ENCODE assay signal across 32 cellular contexts in the genomic region with DNA sequence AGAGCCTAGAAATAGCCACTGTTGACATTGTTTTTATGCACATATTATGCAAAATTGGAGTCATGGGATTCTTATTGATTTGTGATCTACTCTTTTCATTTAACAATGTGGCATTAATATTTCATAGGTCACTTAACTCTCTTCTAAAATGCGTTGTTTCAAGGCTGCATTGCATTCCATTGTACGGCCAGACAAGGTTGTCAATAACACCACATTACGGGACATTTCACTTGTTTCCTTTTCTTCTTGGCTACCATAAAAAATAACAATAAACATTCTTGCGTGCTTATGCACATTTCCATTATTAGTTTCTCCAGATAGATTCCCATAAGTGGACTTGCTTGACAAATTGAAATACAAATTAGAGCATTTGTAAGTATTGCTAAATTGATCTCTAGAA.
"Had no signal": no experiment of that assay in that cellular context is flagged by ENCODE, and none has a peak within 500 bp of the region (broad histone marks: within the 10 kb centered on the region; RNA-seq: fewer than 3 reads in every experiment).

No MANE protein-coding gene starts in this region.

- H3K36me3 ChIP-seq: adrenal gland, esophagus squamous epithelium, gastroesophageal sphincter had no signal

- H3K4me3 ChIP-seq: adrenal gland, body of pancreas, esophagus squamous epithelium, gastroesophageal sphincter had no signal

- H3K9me3 Mint-ChIP-seq: activated CD4-positive, alpha-beta memory T cell treated with anti-CD3 and anti-CD28 coated beads for 36 hours; activated CD4-positive, alpha-beta T cell treated with anti-CD3 and anti-CD28 coated beads, Interleukin-2, amount 10 ng/mL, durations not matched to agents 24 days and 14 days; activated naive CD4-positive, alpha-beta T cell treated with anti-CD3 and anti-CD28 coated beads for 36 hours; activated naive CD4-positive, alpha-beta T cell treated with anti-CD3 and anti-CD28 coated beads, Interleukin-2, amount 50 U/mL, for 24 hours; activated naive CD8-positive, alpha-beta T cell treated with anti-CD3 and anti-CD28 coated beads for 36 hours; activated naive CD8-positive, alpha-beta T cell treated with anti-CD3 and anti-CD28 coated beads, Interleukin-2, amount 50 U/mL, for 24 hours; activated T-helper 1 cell treated with anti-CD3 and anti-CD28 coated beads, Interleukin-12 subunit alpha, Interleukin-12 subunit beta, Interleukin-2, Interleukin-4 antibody, amounts not matched to agents 30 ng/mL and 10 ng/mL and 1 ng/mL, durations not matched to agents 14 hours and 24 hours and 36 hours; activated T-helper 2 cell treated with anti-CD3 and anti-CD28 coated beads, Interferon-gamma antibody, Interleukin-2, Interleukin-4, amounts not matched to agents 10 μg/mL and 5 μg/mL and 100 μg/mL, durations not matched to agents 14 hours and 24 hours and 36 hours; dendritic cell treated with granulocyte-macrophage colony-stimulating factor and Interleukin-4, amounts not matched to agents 40 ng/mL and 50 ng/mL, for 4 days; effector memory CD8-positive, alpha-beta T cell; T-helper 2 cell treated with Interferon-gamma antibody and Interleukin-4, amounts not matched to agents 5 μg/mL and 100 μg/mL, for 36 hours had no signal

- H3K4me1 ChIP-seq: adrenal gland had no signal

- ATAC-seq: activated CD4-positive, alpha-beta T cell treated with anti-CD3 and anti-CD28 coated beads for 36 hours; activated CD8-positive, alpha-beta memory T cell treated with anti-CD3 and anti-CD28 coated beads, Interleukin-2, amount 10 ng/mL, durations not matched to agents 7 days and 5 days; activated CD8-positive, alpha-beta T cell treated with anti-CD3 and anti-CD28 coated beads, Interleukin-2, amount 10 ng/mL, durations not matched to agents 7 days and 5 days; activated naive CD8-positive, alpha-beta T cell treated with anti-CD3 and anti-CD28 coated beads, Interleukin-2, amount 50 U/mL, for 24 hours; body of pancreas; effector memory CD8-positive, alpha-beta T cell; gastroesophageal sphincter; T-helper 17 cell had no signal

- DNase-seq: activated CD4-positive, alpha-beta memory T cell treated with anti-CD3 and anti-CD28 coated beads for 36 hours; activated CD4-positive, alpha-beta T cell treated with anti-CD3 and anti-CD28 coated beads for 36 hours; activated CD4-positive, alpha-beta T cell treated with anti-CD3 and anti-CD28 coated beads, Interleukin-2, amount 10 ng/mL, durations not matched to agents 24 days and 14 days; activated CD4-positive, CD25-positive, alpha-beta regulatory T cell; activated CD4-positive, CD25-positive, alpha-beta regulatory T cell treated with anti-CD3 and anti-CD28 coated beads, Interleukin-2, amount 50 U/mL, for 72 hours; activated CD8-positive, alpha-beta memory T cell treated with anti-CD3 and anti-CD28 coated beads, Interleukin-2, amount 10 ng/mL, durations not matched to agents 7 days and 5 days; activated CD8-positive, alpha-beta memory T cell treated with anti-CD3 and anti-CD28 coated beads, Interleukin-2, amount 50 U/mL, for 4 hours; activated CD8-positive, alpha-beta T cell treated with anti-CD3 and anti-CD28 coated beads, Interleukin-2, amount 10 ng/mL, durations not matched to agents 7 days and 5 days; activated effector memory CD4-positive, alpha-beta T cell treated with anti-CD3 and anti-CD28 coated beads, Interleukin-2, amount 50 U/mL, for 16 hours; activated naive CD4-positive, alpha-beta T cell treated with anti-CD3 and anti-CD28 coated beads for 36 hours; activated naive CD8-positive, alpha-beta T cell treated with anti-CD3 and anti-CD28 coated beads for 36 hours; activated naive CD8-positive, alpha-beta T cell treated with anti-CD3 and anti-CD28 coated beads, Interleukin-2, amount 50 U/mL, for 24 hours; activated T-cell treated with anti-CD3 and anti-CD28 coated beads, Interleukin-2, amount 50 U/mL, for 1 hour; activated T-cell treated with anti-CD3 and anti-CD28 coated beads, Interleukin-2, amount 50 U/mL, for 48 hours; adrenal gland; aorta; body of pancreas; caudate nucleus; effector CD4-positive, alpha-beta T cell; effector memory CD8-positive, alpha-beta T cell; esophagus squamous epithelium; foreskin melanocyte; T-helper 1 cell; T-helper 17 cell; T1000 had no signal

- H3K27ac Mint-ChIP-seq: activated CD4-positive, alpha-beta memory T cell treated with anti-CD3 and anti-CD28 coated beads for 36 hours; activated CD4-positive, alpha-beta T cell treated with anti-CD3 and anti-CD28 coated beads for 36 hours; activated CD4-positive, alpha-beta T cell treated with anti-CD3 and anti-CD28 coated beads, Interleukin-2, amount 10 ng/mL, durations not matched to agents 24 days and 14 days; activated CD8-positive, alpha-beta memory T cell treated with anti-CD3 and anti-CD28 coated beads, Interleukin-2, amount 10 ng/mL, durations not matched to agents 7 days and 5 days; activated CD8-positive, alpha-beta T cell treated with anti-CD3 and anti-CD28 coated beads, Interleukin-2, amount 10 ng/mL, durations not matched to agents 7 days and 5 days; activated naive CD4-positive, alpha-beta T cell treated with anti-CD3 and anti-CD28 coated beads for 36 hours; activated naive CD4-positive, alpha-beta T cell treated with anti-CD3 and anti-CD28 coated beads, Interleukin-2, amount 50 U/mL, for 24 hours; activated naive CD8-positive, alpha-beta T cell treated with anti-CD3 and anti-CD28 coated beads for 36 hours; activated naive CD8-positive, alpha-beta T cell treated with anti-CD3 and anti-CD28 coated beads, Interleukin-2, amount 50 U/mL, for 24 hours; activated T-helper 1 cell treated with anti-CD3 and anti-CD28 coated beads, Interleukin-12 subunit alpha, Interleukin-12 subunit beta, Interleukin-2, Interleukin-4 antibody, amounts not matched to agents 30 ng/mL and 10 ng/mL and 1 ng/mL, durations not matched to agents 14 hours and 24 hours and 36 hours; activated T-helper 2 cell treated with anti-CD3 and anti-CD28 coated beads, Interferon-gamma antibody, Interleukin-2, Interleukin-4, amounts not matched to agents 10 μg/mL and 5 μg/mL and 100 μg/mL, durations not matched to agents 14 hours and 24 hours and 36 hours; dendritic cell treated with granulocyte-macrophage colony-stimulating factor and Interleukin-4, amounts not matched to agents 40 ng/mL and 50 ng/mL, for 4 days; effector memory CD8-positive, alpha-beta T cell; T-helper 17 cell; T-helper 2 cell treated with Interferon-gamma antibody and Interleukin-4, amounts not matched to agents 5 μg/mL and 100 μg/mL, for 36 hours had no signal

- H3K27ac ChIP-seq: adrenal gland, body of pancreas, epithelial cell of prostate, esophagus squamous epithelium, gastroesophageal sphincter had no signal

- H3K4me1 Mint-ChIP-seq: activated CD4-positive, alpha-beta T cell treated with anti-CD3 and anti-CD28 coated beads for 36 hours; activated CD4-positive, alpha-beta T cell treated with anti-CD3 and anti-CD28 coated beads, Interleukin-2, amount 10 ng/mL, durations not matched to agents 24 days and 14 days had no signal

- H3K9me3 ChIP-seq: adrenal gland, body of pancreas, esophagus squamous epithelium had no signal

- H3K4me3 Mint-ChIP-seq: activated CD4-positive, alpha-beta memory T cell treated with anti-CD3 and anti-CD28 coated beads for 36 hours; activated CD4-positive, alpha-beta T cell treated with anti-CD3 and anti-CD28 coated beads for 36 hours; activated CD4-positive, alpha-beta T cell treated with anti-CD3 and anti-CD28 coated beads, Interleukin-2, amount 10 ng/mL, durations not matched to agents 24 days and 14 days; activated CD8-positive, alpha-beta memory T cell treated with anti-CD3 and anti-CD28 coated beads, Interleukin-2, amount 10 ng/mL, durations not matched to agents 7 days and 5 days; activated CD8-positive, alpha-beta T cell treated with anti-CD3 and anti-CD28 coated beads, Interleukin-2, amount 10 ng/mL, durations not matched to agents 7 days and 5 days; activated naive CD4-positive, alpha-beta T cell treated with anti-CD3 and anti-CD28 coated beads for 36 hours; activated naive CD4-positive, alpha-beta T cell treated with anti-CD3 and anti-CD28 coated beads, Interleukin-2, amount 50 U/mL, for 24 hours; activated naive CD8-positive, alpha-beta T cell treated with anti-CD3 and anti-CD28 coated beads for 36 hours; activated naive CD8-positive, alpha-beta T cell treated with anti-CD3 and anti-CD28 coated beads, Interleukin-2, amount 50 U/mL, for 24 hours; activated T-helper 1 cell treated with anti-CD3 and anti-CD28 coated beads, Interleukin-12 subunit alpha, Interleukin-12 subunit beta, Interleukin-2, Interleukin-4 antibody, amounts not matched to agents 30 ng/mL and 10 ng/mL and 1 ng/mL, durations not matched to agents 14 hours and 24 hours and 36 hours; dendritic cell treated with granulocyte-macrophage colony-stimulating factor and Interleukin-4, amounts not matched to agents 40 ng/mL and 50 ng/mL, for 4 days; effector memory CD8-positive, alpha-beta T cell; T-helper 17 cell; T-helper 2 cell treated with Interferon-gamma antibody and Interleukin-4, amounts not matched to agents 5 μg/mL and 100 μg/mL, for 36 hours had no signal

- H3K36me3 Mint-ChIP-seq: activated CD4-positive, alpha-beta memory T cell treated with anti-CD3 and anti-CD28 coated beads for 36 hours; activated CD8-positive, alpha-beta memory T cell treated with anti-CD3 and anti-CD28 coated beads, Interleukin-2, amount 10 ng/mL, durations not matched to agents 7 days and 5 days; activated naive CD8-positive, alpha-beta T cell treated with anti-CD3 and anti-CD28 coated beads for 36 hours had no signal
